Comparison of ENCODE assay signal across 1 cellular context in genomic region chr21:44749116-44749758, GRCh38.
TF ChIP-seq lines count a peak whose summit lies in the region.

No MANE protein-coding gene starts in this region.

TF ChIP-seq in GM23338, 12 proteins besides CTCF, POLR2A, EP300 and RAD21:
- TF ChIP-seq, protein P1, sequence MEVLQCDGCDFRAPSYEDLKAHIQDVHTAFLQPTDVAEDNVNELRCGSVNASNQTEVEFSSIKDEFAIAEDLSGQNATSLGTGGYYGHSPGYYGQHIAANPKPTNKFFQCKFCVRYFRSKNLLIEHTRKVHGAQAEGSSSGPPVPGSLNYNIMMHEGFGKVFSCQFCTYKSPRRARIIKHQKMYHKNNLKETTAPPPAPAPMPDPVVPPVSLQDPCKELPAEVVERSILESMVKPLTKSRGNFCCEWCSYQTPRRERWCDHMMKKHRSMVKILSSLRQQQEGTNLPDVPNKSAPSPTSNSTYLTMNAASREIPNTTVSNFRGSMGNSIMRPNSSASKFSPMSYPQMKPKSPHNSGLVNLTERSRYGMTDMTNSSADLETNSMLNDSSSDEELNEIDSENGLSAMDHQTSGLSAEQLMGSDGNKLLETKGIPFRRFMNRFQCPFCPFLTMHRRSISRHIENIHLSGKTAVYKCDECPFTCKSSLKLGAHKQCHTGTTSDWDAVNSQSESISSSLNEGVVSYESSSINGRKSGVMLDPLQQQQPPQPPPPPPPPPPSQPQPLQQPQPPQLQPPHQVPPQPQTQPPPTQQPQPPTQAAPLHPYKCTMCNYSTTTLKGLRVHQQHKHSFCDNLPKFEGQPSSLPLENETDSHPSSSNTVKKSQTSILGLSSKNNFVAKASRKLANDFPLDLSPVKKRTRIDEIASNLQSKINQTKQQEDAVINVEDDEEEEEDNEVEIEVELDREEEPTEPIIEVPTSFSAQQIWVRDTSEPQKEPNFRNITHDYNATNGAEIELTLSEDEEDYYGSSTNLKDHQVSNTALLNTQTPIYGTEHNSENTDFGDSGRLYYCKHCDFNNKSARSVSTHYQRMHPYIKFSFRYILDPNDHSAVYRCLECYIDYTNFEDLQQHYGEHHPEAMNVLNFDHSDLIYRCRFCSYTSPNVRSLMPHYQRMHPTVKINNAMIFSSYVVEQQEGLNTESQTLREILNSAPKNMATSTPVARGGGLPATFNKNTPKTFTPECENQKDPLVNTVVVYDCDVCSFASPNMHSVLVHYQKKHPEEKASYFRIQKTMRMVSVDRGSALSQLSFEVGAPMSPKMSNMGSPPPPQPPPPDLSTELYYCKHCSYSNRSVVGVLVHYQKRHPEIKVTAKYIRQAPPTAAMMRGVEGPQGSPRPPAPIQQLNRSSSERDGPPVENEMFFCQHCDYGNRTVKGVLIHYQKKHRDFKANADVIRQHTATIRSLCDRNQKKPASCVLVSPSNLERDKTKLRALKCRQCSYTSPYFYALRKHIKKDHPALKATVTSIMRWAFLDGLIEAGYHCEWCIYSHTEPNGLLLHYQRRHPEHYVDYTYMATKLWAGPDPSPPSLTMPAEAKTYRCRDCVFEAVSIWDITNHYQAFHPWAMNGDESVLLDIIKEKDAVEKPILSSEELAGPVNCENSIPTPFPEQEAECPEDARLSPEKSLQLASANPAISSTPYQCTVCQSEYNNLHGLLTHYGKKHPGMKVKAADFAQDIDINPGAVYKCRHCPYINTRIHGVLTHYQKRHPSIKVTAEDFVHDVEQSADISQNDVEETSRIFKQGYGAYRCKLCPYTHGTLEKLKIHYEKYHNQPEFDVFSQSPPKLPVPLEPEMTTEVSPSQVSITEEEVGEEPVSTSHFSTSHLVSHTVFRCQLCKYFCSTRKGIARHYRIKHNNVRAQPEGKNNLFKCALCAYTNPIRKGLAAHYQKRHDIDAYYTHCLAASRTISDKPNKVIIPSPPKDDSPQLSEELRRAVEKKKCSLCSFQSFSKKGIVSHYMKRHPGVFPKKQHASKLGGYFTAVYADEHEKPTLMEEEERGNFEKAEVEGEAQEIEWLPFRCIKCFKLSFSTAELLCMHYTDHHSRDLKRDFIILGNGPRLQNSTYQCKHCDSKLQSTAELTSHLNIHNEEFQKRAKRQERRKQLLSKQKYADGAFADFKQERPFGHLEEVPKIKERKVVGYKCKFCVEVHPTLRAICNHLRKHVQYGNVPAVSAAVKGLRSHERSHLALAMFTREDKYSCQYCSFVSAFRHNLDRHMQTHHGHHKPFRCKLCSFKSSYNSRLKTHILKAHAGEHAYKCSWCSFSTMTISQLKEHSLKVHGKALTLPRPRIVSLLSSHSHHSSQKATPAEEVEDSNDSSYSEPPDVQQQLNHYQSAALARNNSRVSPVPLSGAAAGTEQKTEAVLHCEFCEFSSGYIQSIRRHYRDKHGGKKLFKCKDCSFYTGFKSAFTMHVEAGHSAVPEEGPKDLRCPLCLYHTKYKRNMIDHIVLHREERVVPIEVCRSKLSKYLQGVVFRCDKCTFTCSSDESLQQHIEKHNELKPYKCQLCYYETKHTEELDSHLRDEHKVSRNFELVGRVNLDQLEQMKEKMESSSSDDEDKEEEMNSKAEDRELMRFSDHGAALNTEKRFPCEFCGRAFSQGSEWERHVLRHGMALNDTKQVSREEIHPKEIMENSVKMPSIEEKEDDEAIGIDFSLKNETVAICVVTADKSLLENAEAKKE (CRISPR knock-in tag; IDR thresholded peaks at IDR 0.05) = no peak
- no peak for TF ChIP-seq ZNF331 (CRISPR knock-in tag; IDR thresholded peaks at IDR 0.05; ENCODE audit: low read depth)
- TF ChIP-seq JUNB (IDR thresholded peaks at IDR 0.05; ENCODE audit: unreplicated experiment) = no peak
- TF ChIP-seq NANOG (IDR thresholded peaks at IDR 0.05; ENCODE audit: borderline replicate concordance) = no peak
- TF ChIP-seq CREB1 (CRISPR knock-in tag; IDR thresholded peaks at IDR 0.05; ENCODE audit: low read depth) = no peak
- TF ChIP-seq, protein P2, sequence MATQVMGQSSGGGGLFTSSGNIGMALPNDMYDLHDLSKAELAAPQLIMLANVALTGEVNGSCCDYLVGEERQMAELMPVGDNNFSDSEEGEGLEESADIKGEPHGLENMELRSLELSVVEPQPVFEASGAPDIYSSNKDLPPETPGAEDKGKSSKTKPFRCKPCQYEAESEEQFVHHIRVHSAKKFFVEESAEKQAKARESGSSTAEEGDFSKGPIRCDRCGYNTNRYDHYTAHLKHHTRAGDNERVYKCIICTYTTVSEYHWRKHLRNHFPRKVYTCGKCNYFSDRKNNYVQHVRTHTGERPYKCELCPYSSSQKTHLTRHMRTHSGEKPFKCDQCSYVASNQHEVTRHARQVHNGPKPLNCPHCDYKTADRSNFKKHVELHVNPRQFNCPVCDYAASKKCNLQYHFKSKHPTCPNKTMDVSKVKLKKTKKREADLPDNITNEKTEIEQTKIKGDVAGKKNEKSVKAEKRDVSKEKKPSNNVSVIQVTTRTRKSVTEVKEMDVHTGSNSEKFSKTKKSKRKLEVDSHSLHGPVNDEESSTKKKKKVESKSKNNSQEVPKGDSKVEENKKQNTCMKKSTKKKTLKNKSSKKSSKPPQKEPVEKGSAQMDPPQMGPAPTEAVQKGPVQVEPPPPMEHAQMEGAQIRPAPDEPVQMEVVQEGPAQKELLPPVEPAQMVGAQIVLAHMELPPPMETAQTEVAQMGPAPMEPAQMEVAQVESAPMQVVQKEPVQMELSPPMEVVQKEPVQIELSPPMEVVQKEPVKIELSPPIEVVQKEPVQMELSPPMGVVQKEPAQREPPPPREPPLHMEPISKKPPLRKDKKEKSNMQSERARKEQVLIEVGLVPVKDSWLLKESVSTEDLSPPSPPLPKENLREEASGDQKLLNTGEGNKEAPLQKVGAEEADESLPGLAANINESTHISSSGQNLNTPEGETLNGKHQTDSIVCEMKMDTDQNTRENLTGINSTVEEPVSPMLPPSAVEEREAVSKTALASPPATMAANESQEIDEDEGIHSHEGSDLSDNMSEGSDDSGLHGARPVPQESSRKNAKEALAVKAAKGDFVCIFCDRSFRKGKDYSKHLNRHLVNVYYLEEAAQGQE (IDR thresholded peaks at IDR 0.05; ENCODE audit: unreplicated experiment) = no peak
- TF ChIP-seq ZNF114 (CRISPR knock-in tag; IDR thresholded peaks at IDR 0.05) = no peak
- TF ChIP-seq EZH2 (IDR thresholded peaks at IDR 0.05; ENCODE audit: low read depth, unreplicated experiment) = no peak
- TF ChIP-seq ETS1 (IDR thresholded peaks at IDR 0.05) = no peak
- no peak for TF ChIP-seq POLR2AphosphoS5 (IDR thresholded peaks at IDR 0.05; ENCODE audit: low read depth)
- no peak for TF ChIP-seq EZH2phosphoT487 (IDR thresholded peaks at IDR 0.05; ENCODE audit: unreplicated experiment)
- TF ChIP-seq STAT1 (IDR thresholded peaks at IDR 0.05; ENCODE audit: unreplicated experiment) = no peak
